ENCODE assay signal across 8 cellular contexts in genomic region chr7:128869944-128870285, GRCh38. TPM values are rescaled to one million over a fixed set of nuclear protein-coding genes. Genes with fewer than 3 reads are reported as not detected.
DNase-seq lines count a peak whose midpoint lies in the region; ATAC-seq, FAIRE-seq and TF ChIP-seq lines count a peak whose summit lies in the region.

No MANE protein-coding gene starts in this region.

- H4K20me1 ChIP-seq in BLaER1 treated with 17β-estradiol and CSF1 and Interleukin-3, amounts not matched to agents 10 nM and 100 nM, result peaks cover 35 to 67% (median 61%) of the 10 kb centered on the region in 11 experiments

- peak overlapping the region in 5 of 11 experiments; percentile 19 to 49 (median 28); a peak in 5 of 22 replicates for H3K27ac ChIP-seq in BLaER1 treated with 17β-estradiol and CSF1 and Interleukin-3, amounts not matched to agents 10 nM and 100 nM
- H3K27ac ChIP-seq in upper lobe of right lung, result no peak overlapping the region

- 37 to 51% methylated on average over 4 to 5 of the region's 30 CpGs for WGBS in lower leg skin, 2 donors

- intact Hi-C loops in lower leg skin (cut with DNase I; ENCODE audit: low total_unique reads), result no loop called here
- intact Hi-C loops in upper lobe of right lung (cut with DNase I), result no loop called here

- H3K9me3 ChIP-seq in BLaER1 treated with 17β-estradiol and CSF1 and Interleukin-3, amounts not matched to agents 10 nM and 100 nM (replicated peaks in 1 of 11), result no peaks in the 10 kb centered on the region
- no peaks in the 10 kb centered on the region for H3K9me3 ChIP-seq in upper lobe of right lung

- peak overlapping the region; percentile 57 to 75 (median 61) for H3K4me3 ChIP-seq in BLaER1 treated with 17β-estradiol and CSF1 and Interleukin-3, amounts not matched to agents 10 nM and 100 nM
- H3K4me3 ChIP-seq in HFF-Myc (replicated peaks; ENCODE audit: low read depth, low read length), result peak overlapping the region; percentile 37
- peak overlapping the region; percentile 38 for H3K4me3 ChIP-seq in lower leg skin (ENCODE audit: low read depth, poor library complexity, severe bottlenecking)
- peak overlapping the region; percentile 61 for H3K4me3 ChIP-seq in upper lobe of right lung

- H3K9ac ChIP-seq in BLaER1 treated with 17β-estradiol and CSF1 and Interleukin-3, amounts not matched to agents 10 nM and 100 nM, result peak overlapping the region; percentile 53 to 78 (median 69)

- TF ChIP-seq POLR2A in lower leg skin (IDR thresholded peaks at IDR 0.05), result no peak
- TF ChIP-seq POLR2A in H54 (IDR thresholded peaks at IDR 0.05; ENCODE audit: low read depth, low read length), result no peak

- TF ChIP-seq CTCF in HFF-Myc (IDR thresholded peaks at IDR 0.05; ENCODE audit: low read depth, low read length, missing control alignments) (no peak), lower leg skin (IDR thresholded peaks at IDR 0.05) (no peak), upper lobe of right lung (IDR thresholded peaks at IDR 0.05) (no peak)

- H3K4me1 ChIP-seq in BLaER1 treated with 17β-estradiol and CSF1 and Interleukin-3, amounts not matched to agents 10 nM and 100 nM, result peaks cover 24 to 38% (median 30%) of the 10 kb centered on the region in 10 experiments
- H3K4me1 ChIP-seq in upper lobe of right lung, result peaks cover 8% of the 10 kb centered on the region

- DNase-seq in HFF-Myc (ENCODE audit: extremely low read depth, low read depth), result no peak
- peak; percentile 33 for DNase-seq in activated naive CD4-positive, alpha-beta T cell treated with anti-CD3 and anti-CD28 coated beads, Interleukin-2, amount 50 U/mL, for 16 hours
- no peak for DNase-seq in lower leg skin (ENCODE audit: low spot score in 2 of 2)
- no peak for DNase-seq in upper lobe of right lung
- no peak for DNase-seq in OCI-M2 (lab: John Stamatoyannopoulos, UW; ENCODE audit: unreplicated experiment)
- DNase-seq in H54 (ENCODE audit: insufficient read length, low spot score), result no peak
- no peak for DNase-seq in NCI-H345 (lab: John Stamatoyannopoulos, UW)

- ATAC-seq in upper lobe of right lung, result no peak

- peaks cover 13 to 24% (median 15%) of the 10 kb centered on the region in 11 experiments for H3K36me3 ChIP-seq in BLaER1 treated with 17β-estradiol and CSF1 and Interleukin-3, amounts not matched to agents 10 nM and 100 nM
- peaks cover 11% of the 10 kb centered on the region for H3K36me3 ChIP-seq in upper lobe of right lung

- H3K4me2 ChIP-seq in BLaER1 treated with 17β-estradiol and CSF1 and Interleukin-3, amounts not matched to agents 10 nM and 100 nM, result peak overlapping the region; percentile 95 to 100 (median 100)

- no peak for FAIRE-seq in H54 (lab: Jason Lieb, UNC)

- H3K27me3 ChIP-seq in BLaER1 treated with 17β-estradiol and CSF1 and Interleukin-3, amounts not matched to agents 10 nM and 100 nM, result peaks cover 37 to 44% (median 40%) of the 10 kb centered on the region in 11 experiments
- H3K27me3 ChIP-seq in upper lobe of right lung, result peaks cover 11% of the 10 kb centered on the region

RNA-seq across cellular contexts. Expression of gene ATP6V1F, which starts 7.3 kb away (rescaled TPM):
- total RNA-seq in lower leg skin (100 to 1,000 TPM in 3 of 4 donors, 10 to 100 TPM in 1; 71.3 to 165 (median 137) TPM), upper lobe of right lung (180 TPM)

RNA-seq across cellular contexts. Expression of gene FLNC, which starts 39.7 kb away (rescaled TPM):
- 10 to 100 TPM in 1 of 4 donors, 1 to 10 TPM in 3; 5.0 to 11.1 (median 6.2) TPM for total RNA-seq in lower leg skin
- total RNA-seq in upper lobe of right lung, result 7.7 TPM

RNA-seq across cellular contexts. Expression of gene KCP, which starts 40.6 kb away (rescaled TPM):
- total RNA-seq in lower leg skin, result under 1 TPM in 3 of 4 donors, not detected in 1; 0.07 to 0.68 (median 0.21) TPM
- total RNA-seq in upper lobe of right lung, result 1.3 TPM
